Comparison of ENCODE assay signal across 24 cellular contexts in genomic region chrX:132461886-132462285, GRCh38.
"Had no signal": no experiment of that assay in that cellular context is flagged by ENCODE, and none has a peak within 500 bp of the region (broad histone marks: within the 10 kb centered on the region; RNA-seq: fewer than 3 reads in every experiment).

No MANE protein-coding gene starts in this region.

- H3K4me3 ChIP-seq: breast epithelium, SK-N-MC had no signal

- DNase-seq: activated CD4-positive, CD25-positive, alpha-beta regulatory T cell; activated CD8-positive, alpha-beta memory T cell treated with anti-CD3 and anti-CD28 coated beads, Interleukin-2, amount 50 U/mL, for 4 hours; activated CD8-positive, alpha-beta T cell treated with anti-CD3 and anti-CD28 coated beads for 36 hours; activated gamma-delta T cell treated with Interleukin-2 at 50 U/mL for 16 hours; activated naive CD4-positive, alpha-beta T cell treated with anti-CD3 and anti-CD28 coated beads, Interleukin-2, amount 10 ng/mL, durations not matched to agents 7 days and 5 days; activated naive CD8-positive, alpha-beta T cell treated with anti-CD3 and anti-CD28 coated beads for 36 hours; activated T-cell treated with anti-CD3 and anti-CD28 coated beads, Interleukin-2, amount 50 U/mL, for 72 hours; anterior cingulate cortex; central memory CD4-positive, alpha-beta T cell; NCI-H1092; NCI-H1417; NCI-H1930; NCI-H2107; NCI-H2171 treated with DMSO at 0.1 percent for 48 hours; NCI-H226; NCI-H69; NK-92 treated with Interleukin-12 subunit alpha and Interleukin-12 subunit beta, amount 100 ng/mL, for 24 hours; OCI-M1; RPMI8226; T-helper 1 cell had no signal

- H3K27ac ChIP-seq: breast epithelium, KMS-11, SK-N-MC, VCaP had no signal
